26 cellular contexts compared by ENCODE assay signal in the genomic region with DNA sequence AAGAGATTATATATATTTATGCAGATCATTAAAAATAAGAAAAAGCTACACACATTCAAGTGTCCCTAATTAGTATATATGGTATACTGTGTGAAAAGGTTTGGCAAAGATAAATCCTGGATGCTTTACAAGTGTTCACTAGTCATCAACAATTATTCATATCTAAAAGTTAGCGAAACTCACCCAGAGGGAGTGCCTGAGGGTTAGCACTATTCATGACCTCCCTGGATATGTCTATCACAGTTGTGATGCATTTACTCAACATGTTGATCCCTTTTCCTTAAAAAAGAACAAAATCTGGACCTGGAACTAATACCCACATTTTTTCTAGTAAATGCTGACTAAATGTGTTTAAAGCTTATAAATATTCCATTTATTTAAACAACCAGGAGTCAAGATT.
"Had no signal": no experiment of that assay in that cellular context is flagged by ENCODE, and none has a peak within 500 bp of the region (broad histone marks: within the 10 kb centered on the region; RNA-seq: fewer than 3 reads in every experiment).

No MANE protein-coding gene starts in this region.

- H3K27ac ChIP-seq: stomach, suprapubic skin, testis, thoracic aorta, thyroid gland, tibial artery, tibial nerve, transverse colon, upper lobe of left lung, upper lobe of right lung, uterus, vagina had no signal

- DNase-seq: stimulated activated CD4-positive, alpha-beta T cell treated with anti-CD3 and anti-CD28 coated beads, Interleukin-2, amount 100 ng/mL, for 48 hours; stimulated activated CD4-positive, alpha-beta T cell treated with anti-CD3 and anti-CD28 coated beads, Interleukin-4, amount 100 ng/mL, for 1 hour; stimulated activated CD4-positive, alpha-beta T cell treated with anti-CD3 and anti-CD28 coated beads, Interleukin-4, amount 100 ng/mL, for 24 hours; stimulated activated CD4-positive, alpha-beta T cell treated with anti-CD3 and anti-CD28 coated beads, Interleukin-4, amount 100 ng/mL, for 4 hours; stimulated activated CD8-positive, alpha-beta memory T cell treated with anti-CD3 and anti-CD28 coated beads, Interleukin-4, amount 100 ng/mL, for 48 hours; stimulated activated naive B cell treated with anti-CD40 and anti-IgM and Interleukin-4, amounts not matched to agents 10 μg/mL and 1 μg/mL and 100 μg/mL, for 72 hours; stimulated activated naive CD4-positive, alpha-beta T cell; stimulated activated naive CD4-positive, alpha-beta T cell treated with Interleukin-2 at 50 U/mL for 16 hours; stimulated activated naive CD8-positive, alpha-beta T cell treated with anti-CD3 and anti-CD28 coated beads, Interleukin-15, amount 100 ng/mL, for 72 hours; stimulated activated naive CD8-positive, alpha-beta T cell treated with anti-CD3 and anti-CD28 coated beads, Interleukin-15, Interleukin-2, amounts not matched to agents 100 U/mL and 50 U/mL, for 24 hours; stomach; substantia nigra; testis; thyroid gland; tibial artery; transverse colon; trophoblast cell; upper lobe of left lung; upper lobe of right lung; uterus had no signal

- H3K36me3 ChIP-seq: stomach, suprapubic skin, thoracic aorta, thyroid gland, tibial artery, tibial nerve, transverse colon, upper lobe of left lung, upper lobe of right lung, uterus, vagina had no signal

- H3K4me3 ChIP-seq: stomach, suprapubic skin, testis, thoracic aorta, thyroid gland, tibial artery, tibial nerve, transverse colon, upper lobe of left lung, upper lobe of right lung, uterus, vagina had no signal

- H3K9me3 ChIP-seq: stomach, suprapubic skin, testis, thoracic aorta, thyroid gland, tibial artery, tibial nerve, transverse colon, upper lobe of left lung, upper lobe of right lung, uterus, vagina had no signal

- ATAC-seq: stimulated activated effector memory CD8-positive, alpha-beta T cell treated with anti-CD3 and anti-CD28 coated beads, Interleukin-12 subunit alpha, Interleukin-12 subunit beta, amount 100 ng/mL, for 72 hours; stimulated activated memory B cell treated with anti-CD40 and anti-IgM and Interleukin-4, amounts not matched to agents 10 μg/mL and 1 μg/mL and 100 μg/mL, for 72 hours; stimulated activated naive B cell treated with anti-CD40 and anti-IgM and Interleukin-4, amounts not matched to agents 10 μg/mL and 1 μg/mL and 100 μg/mL, for 72 hours; stimulated activated naive CD8-positive, alpha-beta T cell treated with anti-CD3 and anti-CD28 coated beads, Interleukin-15, amount 100 ng/mL, for 72 hours; stimulated activated naive CD8-positive, alpha-beta T cell treated with anti-CD3 and anti-CD28 coated beads, Interleukin-15, Interleukin-2, amounts not matched to agents 100 U/mL and 50 U/mL, for 24 hours; upper lobe of right lung had no signal
